9 cellular contexts compared by ENCODE assay signal in genomic region chr3:142828703-142829304, GRCh38.
DNase-seq lines count a peak whose midpoint lies in the region; ATAC-seq and TF ChIP-seq lines count a peak whose summit lies in the region.
"Had no signal": no experiment of that assay in that cellular context is flagged by ENCODE, and none has a peak within 500 bp of the region (broad histone marks: within the 10 kb centered on the region; RNA-seq: fewer than 3 reads in every experiment).

No MANE protein-coding gene starts in this region.

- DNase-seq in CD4-positive, alpha-beta T cell: peak; percentile 14 to 56 (median 25)
- DNase-seq in NCI-H2227 (lab: John Stamatoyannopoulos, UW; ENCODE audit: unreplicated experiment): peak; percentile 82
- peak; percentile 24 to 27 for DNase-seq in central memory CD8-positive, alpha-beta T cell (ENCODE audit: low spot score in 2 of 2)
- peak; percentile 90 for DNase-seq in left kidney (ENCODE audit: low read depth, low spot score)
- peak; percentile 65 for DNase-seq in stimulated activated CD4-positive, alpha-beta T cell treated with anti-CD3 and anti-CD28 coated beads, Interleukin-4, amount 100 ng/mL, for 24 hours

- H3K27ac Mint-ChIP-seq in CD4-positive, alpha-beta T cell: no peak overlapping the region
- no peak overlapping the region for H3K27ac Mint-ChIP-seq in central memory CD8-positive, alpha-beta T cell (ENCODE audit: low read depth)
- H3K27ac Mint-ChIP-seq: T-helper 1 cell treated with Interleukin-12 subunit alpha and Interleukin-12 subunit beta and Interleukin-4 antibody, amounts not matched to agents 30 μg/mL and 1 μg/mL, for 36 hours had no signal

- no peaks in the 10 kb centered on the region for H3K9me3 Mint-ChIP-seq in CD4-positive, alpha-beta T cell
- H3K9me3 Mint-ChIP-seq in central memory CD8-positive, alpha-beta T cell: no peaks in the 10 kb centered on the region
- H3K9me3 Mint-ChIP-seq: T-helper 1 cell treated with Interleukin-12 subunit alpha and Interleukin-12 subunit beta and Interleukin-4 antibody, amounts not matched to agents 30 μg/mL and 1 μg/mL, for 36 hours had no signal

- no peak overlapping the region for H3K4me3 Mint-ChIP-seq in CD4-positive, alpha-beta T cell
- no peak overlapping the region for H3K4me3 Mint-ChIP-seq in central memory CD8-positive, alpha-beta T cell
- H3K4me3 Mint-ChIP-seq: T-helper 1 cell treated with Interleukin-12 subunit alpha and Interleukin-12 subunit beta and Interleukin-4 antibody, amounts not matched to agents 30 μg/mL and 1 μg/mL, for 36 hours had no signal

- CTCF ChIA-PET in CD4-positive, alpha-beta T cell (lab: Charles Lee): interaction anchor here (0.5 to 1.6 kb wide), 2 partner anchors 10 to 179 kb away, joined by 3 to 5 read pairs; no protein-coding TSS in a partner anchor

- TF ChIP-seq CTCF in CD4-positive, alpha-beta T cell (IDR thresholded peaks at IDR 0.05): peak; percentile 49
- peak; percentile 90 for TF ChIP-seq CTCF in WI38 (IDR thresholded peaks at IDR 0.05; ENCODE audit: low read depth, low read length)

- no peaks in the 10 kb centered on the region for H3K9me3 ChIP-seq in CD4-positive, alpha-beta T cell (ENCODE audit: control insufficient read depth, low read length)

- H3K27me3 Mint-ChIP-seq in CD4-positive, alpha-beta T cell: no peaks in the 10 kb centered on the region
- peaks cover 52% of the 10 kb centered on the region for H3K27me3 Mint-ChIP-seq in central memory CD8-positive, alpha-beta T cell

- no peaks in the 10 kb centered on the region for H3K4me1 Mint-ChIP-seq in CD4-positive, alpha-beta T cell (ENCODE audit: low read depth)
- no peaks in the 10 kb centered on the region for H3K4me1 Mint-ChIP-seq in central memory CD8-positive, alpha-beta T cell

- H3K27me3 ChIP-seq in CD4-positive, alpha-beta T cell (ENCODE audit: control insufficient read depth, insufficient read depth, low read length): no peaks in the 10 kb centered on the region

- no peak overlapping the region for H3K27ac ChIP-seq in CD4-positive, alpha-beta T cell (ENCODE audit: low read depth, low read length)

- H3K36me3 Mint-ChIP-seq in CD4-positive, alpha-beta T cell (ENCODE audit: low read depth): no peaks in the 10 kb centered on the region
- peaks cover 2% of the 10 kb centered on the region for H3K36me3 Mint-ChIP-seq in central memory CD8-positive, alpha-beta T cell (ENCODE audit: insufficient read depth)

- ATAC-seq in CD4-positive, alpha-beta T cell (ENCODE audit: poor library complexity): peak; percentile 82
- ATAC-seq in GM19328 (IDR thresholded peaks at IDR 0.05; ENCODE audit: unreplicated experiment): peak; percentile 95
- peak; percentile 99 for ATAC-seq in HG03342 (IDR thresholded peaks at IDR 0.05; ENCODE audit: unreplicated experiment)
- ATAC-seq in central memory CD8-positive, alpha-beta T cell (replicated peaks; ENCODE audit: extremely low read depth, poor library complexity, severe bottlenecking): no peak

- H3K4me3 ChIP-seq in WI38 (ENCODE audit: low read depth, low read length): no peak overlapping the region

- POLR2A ChIA-PET in CD4-positive, alpha-beta T cell (lab: Charles Lee): no interaction called here

- intact Hi-C loops in CD4-positive, alpha-beta T cell (cut with DNase I, micrococcal nuclease): loop anchor here in 1 of 2 experiments (1.0 to 5.0 kb wide), 3 partner anchors 165 to 934 kb away; no protein-coding TSS in a partner anchor

Comparison
In these comparisons a context has a peak if more than half of its experiments do, and no peak if none do; other contexts are left out.
1. DNase-seq: peak in every context shown above with its lines; median percentile 90 in left kidney; 82 in NCI-H2227; 65 in stimulated activated CD4-positive, alpha-beta T cell treated with anti-CD3 and anti-CD28 coated beads, Interleukin-4, amount 100 ng/mL, for 24 hours; 26 in central memory CD8-positive, alpha-beta T cell; 25 in CD4-positive, alpha-beta T cell.